22 cellular contexts compared by ENCODE assay signal in the genomic region with DNA sequence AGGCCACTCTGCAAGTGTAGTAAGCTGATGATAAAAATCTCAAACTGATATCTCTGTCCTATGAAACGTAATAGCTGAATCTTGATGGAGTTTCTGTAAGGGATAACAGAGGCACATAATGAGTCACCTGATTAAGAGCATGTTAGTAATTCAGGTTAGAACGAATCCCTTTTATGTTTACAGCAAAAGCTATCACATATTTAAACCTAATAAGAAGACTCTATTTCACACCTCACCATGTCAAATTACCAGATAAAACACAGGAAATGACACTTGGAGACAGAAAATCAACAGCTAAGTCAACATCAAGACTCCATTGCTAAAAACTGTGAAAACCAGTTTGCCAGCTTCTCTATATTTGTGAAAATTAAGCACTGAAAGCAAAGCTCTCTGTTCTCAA. TPM values are rescaled to one million over a fixed set of nuclear protein-coding genes. Genes with fewer than 3 reads are reported as not detected.
DNase-seq lines count a peak whose midpoint lies in the region; ATAC-seq and TF ChIP-seq lines count a peak whose summit lies in the region.
"Had no signal": no experiment of that assay in that cellular context is flagged by ENCODE, and none has a peak within 500 bp of the region (broad histone marks: within the 10 kb centered on the region; RNA-seq: fewer than 3 reads in every experiment).

No MANE protein-coding gene starts in this region.

- CTCF ChIA-PET in activated CD8-positive, alpha-beta T cell treated with anti-CD3 and anti-CD28 coated beads for 36 hours (lab: Charles Lee): interaction anchor here (1.0 kb wide), 1 partner anchor 16 kb away, joined by 3 read pairs; no protein-coding TSS in a partner anchor

- H3K36me3 ChIP-seq in upper lobe of left lung: peaks cover 24 to 96% (median 70%) of the 10 kb centered on the region in 4 donors

- peaks cover 10% of the 10 kb centered on the region for H3K36me3 Mint-ChIP-seq in activated naive CD4-positive, alpha-beta T cell treated with anti-CD3 and anti-CD28 coated beads, Interleukin-2, amount 50 U/mL, for 24 hours
- peaks cover 51% of the 10 kb centered on the region for H3K36me3 Mint-ChIP-seq in activated CD8-positive, alpha-beta T cell treated with anti-CD3 and anti-CD28 coated beads for 36 hours (ENCODE audit: low read depth)

- POLR2A ChIA-PET in activated CD8-positive, alpha-beta T cell treated with anti-CD3 and anti-CD28 coated beads for 36 hours (lab: Charles Lee): interaction anchor here (1.2 to 2.9 kb wide), 2 partner anchors 9 to 11 kb away, joined by 5 to 15 read pairs; partner anchors contain the start of gene CST7

- no peak for TF ChIP-seq CTCF in activated CD8-positive, alpha-beta T cell treated with anti-CD3 and anti-CD28 coated beads for 36 hours (IDR thresholded peaks at IDR 0.05)
- TF ChIP-seq CTCF in epithelial cell of esophagus (IDR thresholded peaks at IDR 0.05; ENCODE audit: insufficient read depth, low read depth, low read length, missing control alignments): no peak
- no peak for TF ChIP-seq CTCF in upper lobe of left lung (IDR thresholded peaks at IDR 0.05)

- DNase-seq in activated naive CD4-positive, alpha-beta T cell (lab: John Stamatoyannopoulos, UW): no peak
- no peak for DNase-seq in activated CD8-positive, alpha-beta T cell treated with anti-CD3 and anti-CD28 coated beads for 36 hours
- DNase-seq in epithelial cell of esophagus (ENCODE audit: low read depth) (peak; percentile 19), upper lobe of left lung (no peak), NCI-H2107 treated with DMSO at 0.1 percent for 48 hours (lab: John Stamatoyannopoulos, UW; ENCODE audit: unreplicated experiment) (no peak)
- DNase-seq in stimulated activated CD4-positive, alpha-beta T cell treated with anti-CD3 and anti-CD28 coated beads, Interleukin-1b, Interleukin-23, amount 100 ng/mL, for 48 hours: no peak
- DNase-seq: activated CD4-positive, alpha-beta T cell treated with anti-CD3 and anti-CD28 coated beads for 4 hours; activated effector memory CD4-positive, alpha-beta T cell treated with anti-CD3 and anti-CD28 coated beads, Interleukin-2, amount 50 U/mL, for 16 hours; IMR-90; left ventricle myocardium superior; NCI-H1930; NCI-H524; stimulated activated CD4-positive, alpha-beta T cell treated with anti-CD3 and anti-CD28 coated beads, Interleukin-2, amount 100 ng/mL, for 48 hours; T-helper 9 cell; testis had no signal

- H3K27me3 Mint-ChIP-seq in activated naive CD4-positive, alpha-beta T cell treated with anti-CD3 and anti-CD28 coated beads, Interleukin-2, amount 50 U/mL, for 24 hours: no peaks in the 10 kb centered on the region
- no peaks in the 10 kb centered on the region for H3K27me3 Mint-ChIP-seq in activated CD8-positive, alpha-beta T cell treated with anti-CD3 and anti-CD28 coated beads for 36 hours

- peak overlapping the region; percentile 4 for H3K27ac Mint-ChIP-seq in activated naive CD4-positive, alpha-beta T cell treated with anti-CD3 and anti-CD28 coated beads, Interleukin-2, amount 50 U/mL, for 24 hours
- peak overlapping the region; percentile 79 for H3K27ac Mint-ChIP-seq in activated CD8-positive, alpha-beta T cell treated with anti-CD3 and anti-CD28 coated beads for 36 hours

- no peaks in the 10 kb centered on the region for H3K27me3 ChIP-seq in upper lobe of left lung
- H3K27me3 ChIP-seq: body of pancreas, right lobe of liver, SJSA1, testis had no signal

- no peaks in the 10 kb centered on the region for H3K4me1 ChIP-seq in upper lobe of left lung
- H3K4me1 ChIP-seq: right lobe of liver, SJSA1 had no signal

- H3K4me3 Mint-ChIP-seq in activated naive CD4-positive, alpha-beta T cell treated with anti-CD3 and anti-CD28 coated beads, Interleukin-2, amount 50 U/mL, for 24 hours: no peak overlapping the region
- H3K4me3 Mint-ChIP-seq in activated CD8-positive, alpha-beta T cell treated with anti-CD3 and anti-CD28 coated beads for 36 hours: no peak overlapping the region

- H3K4me3 ChIP-seq in epithelial cell of esophagus (ENCODE audit: low read length): no peak overlapping the region
- H3K4me3 ChIP-seq in upper lobe of left lung: no peak overlapping the region
- H3K4me3 ChIP-seq: body of pancreas, right lobe of liver, SJSA1, testis had no signal

- intact Hi-C loops in activated CD8-positive, alpha-beta T cell treated with anti-CD3 and anti-CD28 coated beads for 36 hours (cut with micrococcal nuclease): no loop called here

- no peaks in the 10 kb centered on the region for H3K9me3 ChIP-seq in upper lobe of left lung
- H3K9me3 ChIP-seq: body of pancreas, right lobe of liver, SJSA1, testis had no signal

- no peaks in the 10 kb centered on the region for H3K9me3 Mint-ChIP-seq in activated naive CD4-positive, alpha-beta T cell treated with anti-CD3 and anti-CD28 coated beads, Interleukin-2, amount 50 U/mL, for 24 hours
- H3K9me3 Mint-ChIP-seq in activated CD8-positive, alpha-beta T cell treated with anti-CD3 and anti-CD28 coated beads for 36 hours: no peaks in the 10 kb centered on the region

- H3K4me1 Mint-ChIP-seq in activated naive CD4-positive, alpha-beta T cell treated with anti-CD3 and anti-CD28 coated beads, Interleukin-2, amount 50 U/mL, for 24 hours: peaks cover 7% of the 10 kb centered on the region
- peaks cover 38% of the 10 kb centered on the region for H3K4me1 Mint-ChIP-seq in activated CD8-positive, alpha-beta T cell treated with anti-CD3 and anti-CD28 coated beads for 36 hours (ENCODE audit: low read depth)

- no peak for TF ChIP-seq POLR2A in upper lobe of left lung (IDR thresholded peaks at IDR 0.05)

- 55 to 66% methylated on average over 2 of the region's 2 CpGs for WGBS in upper lobe of left lung, 2 donors

- H3K27ac ChIP-seq in upper lobe of left lung: peak overlapping the region; percentile 4 to 68 (median 33)
- H3K27ac ChIP-seq: body of pancreas, right lobe of liver, SJSA1, testis had no signal

- no peak for TF ChIP-seq EP300 in upper lobe of left lung (IDR thresholded peaks at IDR 0.05)

- peak; percentile 65 for ATAC-seq in activated CD8-positive, alpha-beta T cell treated with anti-CD3 and anti-CD28 coated beads for 36 hours
- ATAC-seq in upper lobe of left lung (ENCODE audit: low FRiP score in 2 of 2) (no peak), HG02973 (IDR thresholded peaks at IDR 0.05; ENCODE audit: unreplicated experiment) (no peak)
- ATAC-seq: left ventricle myocardium superior had no signal

RNA-seq across cellular contexts. Expression of gene CST7, which starts 11.8 kb away (rescaled TPM):
- total RNA-seq in activated CD8-positive, alpha-beta T cell treated with anti-CD3 and anti-CD28 coated beads for 36 hours: 10 to 100 TPM; 48.5 to 49.3 TPM
- 10 to 100 TPM in 5 of 6 donors, not detected in 1; 13.7 to 28.3 (median 15.4) TPM for total RNA-seq in upper lobe of left lung
- total RNA-seq: glomerular endothelial cell, IMR-90, osteoblast, SJSA1 had no signal

RNA-seq across cellular contexts. Expression of gene APMAP, which starts 31.7 kb away (rescaled TPM):
- total RNA-seq in activated CD8-positive, alpha-beta T cell treated with anti-CD3 and anti-CD28 coated beads for 36 hours: 10 to 100 TPM; 36.7 to 40.0 TPM
- 10 to 100 TPM; 31.4 to 80.1 (median 55.5) TPM for total RNA-seq in upper lobe of left lung
